In genomic region chr17:73343739-73344454, GRCh38 we compare ENCODE assay signal across 1 cellular context.
TF ChIP-seq lines count a peak whose summit lies in the region.

No MANE protein-coding gene starts in this region.

TF ChIP-seq in GM23338, 12 proteins besides CTCF, POLR2A, EP300 and RAD21:
- TF ChIP-seq ZNF462 (CRISPR knock-in tag; IDR thresholded peaks at IDR 0.05) (no peak), CREB1 (CRISPR knock-in tag; IDR thresholded peaks at IDR 0.05; ENCODE audit: low read depth) (no peak), EZH2phosphoT487 (IDR thresholded peaks at IDR 0.05; ENCODE audit: unreplicated experiment) (no peak), REST (IDR thresholded peaks at IDR 0.05; ENCODE audit: unreplicated experiment) (no peak)
